Comparison of ENCODE assay signal across 17 cellular contexts in the genomic region with DNA sequence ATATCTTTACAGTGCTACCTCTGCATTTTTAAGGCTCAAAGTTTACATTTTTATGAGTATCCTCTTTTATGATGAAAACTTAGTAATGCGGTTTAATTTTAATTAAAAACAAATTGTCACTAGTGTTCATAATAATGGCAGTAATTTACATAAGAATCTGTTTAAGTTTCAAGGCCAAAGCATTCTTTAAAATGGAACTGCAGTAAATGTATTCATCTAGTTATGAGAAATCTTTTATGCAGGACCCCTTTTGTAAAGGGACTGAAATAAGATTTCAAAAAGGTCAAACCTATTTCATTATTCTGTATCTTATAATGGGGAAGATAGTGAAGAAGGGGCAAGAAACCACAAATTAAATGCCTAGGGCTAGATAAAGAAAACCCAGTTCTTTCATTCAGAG. TPM values are rescaled to one million over a fixed set of nuclear protein-coding genes. Genes with fewer than 3 reads are reported as not detected.
DNase-seq lines count a peak whose midpoint lies in the region; ATAC-seq and TF ChIP-seq lines count a peak whose summit lies in the region.
"Had no signal": no experiment of that assay in that cellular context is flagged by ENCODE, and none has a peak within 500 bp of the region (broad histone marks: within the 10 kb centered on the region; RNA-seq: fewer than 3 reads in every experiment).

No MANE protein-coding gene starts in this region.

- ATAC-seq in GM23338: no peak
- no peak for ATAC-seq in IMR-90 (ENCODE audit: low read depth)
- ATAC-seq in WTC11: no peak
- no peak for ATAC-seq in GM18868 (IDR thresholded peaks at IDR 0.05; ENCODE audit: unreplicated experiment)
- ATAC-seq in HG02885 (IDR thresholded peaks at IDR 0.05; ENCODE audit: poor library complexity, unreplicated experiment): no peak
- ATAC-seq: K562 had no signal

- H2BK15ac ChIP-seq in IMR-90 (ENCODE audit: low read depth, low read length): no peak overlapping the region

- no peak for TF ChIP-seq RAD21 in IMR-90 (IDR thresholded peaks at IDR 0.05; ENCODE audit: low read length)

- no peak overlapping the region for H4K91ac ChIP-seq in IMR-90 (ENCODE audit: insufficient read depth, low read depth, low read length)

- peaks cover 2% of the 10 kb centered on the region for H3K27me3 Mint-ChIP-seq in GM23338 (ENCODE audit: insufficient read depth, low read depth, poor library complexity)
- H3K27me3 Mint-ChIP-seq in WTC11 (ENCODE audit: low read depth): no peaks in the 10 kb centered on the region
- no peaks in the 10 kb centered on the region for H3K27me3 Mint-ChIP-seq in progenitor cell of endocrine pancreas
- H3K27me3 Mint-ChIP-seq: CD4-positive, alpha-beta memory T cell had no signal

- H3K36me3 ChIP-seq in GM23338 (ENCODE audit: insufficient read depth): no peaks in the 10 kb centered on the region
- no peaks in the 10 kb centered on the region; the same call in 1 of the 2 replicates for H3K36me3 ChIP-seq in IMR-90 (ENCODE audit: control insufficient read depth, insufficient read depth, low read length)
- H3K36me3 ChIP-seq in iPS-20b (ENCODE audit: insufficient read depth, low read depth, low read length): no peaks in the 10 kb centered on the region
- H3K36me3 ChIP-seq: HAP-1 had no signal

- H3K4me1 Mint-ChIP-seq in GM23338 (peaks cover 35% of the 10 kb centered on the region), WTC11 (peaks cover 50% of the 10 kb centered on the region), progenitor cell of endocrine pancreas (ENCODE audit: low read depth) (no peaks in the 10 kb centered on the region)

- H3K36me3 Mint-ChIP-seq in GM23338 (ENCODE audit: low read depth) (peaks cover 4% of the 10 kb centered on the region; the same call in 2 of the 3 replicates), WTC11 (peaks cover 5% of the 10 kb centered on the region), progenitor cell of endocrine pancreas (ENCODE audit: insufficient read depth) (peaks cover 6% of the 10 kb centered on the region)

- H3K9me1 ChIP-seq in IMR-90 (ENCODE audit: insufficient read depth, low read length): peaks cover 11% of the 10 kb centered on the region; the same call in 1 of the 2 replicates

- peaks cover 11 to 61% of the 10 kb centered on the region in 2 experiments for H3K79me1 ChIP-seq in IMR-90 (ENCODE audit: low read depth in 1 of 2, low read length in 2 of 2)

- H3K9ac ChIP-seq in IMR-90 (ENCODE audit: low read depth, low read length) (no peak overlapping the region), iPS-20b (ENCODE audit: low read depth, low read length) (peak overlapping the region; percentile 13; the same call in 1 of the 2 replicates)
- H3K9ac ChIP-seq: BLaER1 had no signal

- DNase-seq in GM23338 (ENCODE audit: low spot score) (no peak), IMR-90 (no peak), WTC11 (ENCODE audit: low spot score) (no peak), progenitor cell of endocrine pancreas (ENCODE audit: low spot score, unreplicated experiment) (no peak)
- DNase-seq in stimulated activated naive CD4-positive, alpha-beta T cell treated with Interleukin-2 at 50 U/mL for 16 hours (lab: John Stamatoyannopoulos, UW): no peak
- DNase-seq: 8988T; CD4-positive, alpha-beta memory T cell; DMS153; DMS79; GDM1 had no signal

- H3K9me3 Mint-ChIP-seq in GM23338: no peaks in the 10 kb centered on the region
- H3K9me3 Mint-ChIP-seq in WTC11: peaks cover 3% of the 10 kb centered on the region; the same call in 1 of the 2 replicates
- no peaks in the 10 kb centered on the region for H3K9me3 Mint-ChIP-seq in progenitor cell of endocrine pancreas (ENCODE audit: low read depth)
- H3K9me3 Mint-ChIP-seq: CD4-positive, alpha-beta memory T cell had no signal

- H3K14ac ChIP-seq in IMR-90 (replicated peaks; ENCODE audit: low read depth, low read length): no peak overlapping the region

- H3K79me2 ChIP-seq in GM23338 (replicated peaks; ENCODE audit: insufficient read depth): 0 out of 2 replicates have a peak, but pooled peaks cover 3% of the 10 kb centered on the region

- no peak overlapping the region for H2BK120ac ChIP-seq in IMR-90 (ENCODE audit: low read depth, low read length)

- no peak overlapping the region for H3K56ac ChIP-seq in IMR-90 (ENCODE audit: extremely low read depth, insufficient read depth, low read length)

- CTCF ChIA-PET in IMR-90 (lab: Yijun Ruan, JAX): no interaction called here
- CTCF ChIA-PET in WTC11 (lab: Charles Lee): no interaction called here

- POLR2A ChIA-PET in IMR-90 (lab: Charles Lee; ENCODE audit: unreplicated experiment) (no interaction called here), WTC11 (lab: Charles Lee) (no interaction called here)

- intact Hi-C loops in IMR-90 (cut with micrococcal nuclease): no loop called here

- TF ChIP-seq CTCF in GM23338 (conservative IDR thresholded peaks at IDR 0.05; ENCODE audit: low read depth in 2 of 2): no peak
- no peak for TF ChIP-seq CTCF in IMR-90 (conservative IDR thresholded peaks at IDR 0.05; ENCODE audit: low read depth, low read length)
- no peak for TF ChIP-seq CTCF in WTC11 (IDR thresholded peaks at IDR 0.05)
- TF ChIP-seq CTCF in progenitor cell of endocrine pancreas (IDR thresholded peaks at IDR 0.05; ENCODE audit: unreplicated experiment): no peak

- H3K9me3 ChIP-seq in IMR-90 (ENCODE audit: control insufficient read depth, insufficient read depth, low read length): no peaks in the 10 kb centered on the region
- no peaks in the 10 kb centered on the region for H3K9me3 ChIP-seq in iPS-20b (ENCODE audit: insufficient read depth, low read depth, low read length)
- H3K9me3 ChIP-seq: HAP-1 had no signal

- H3K27me3 ChIP-seq in GM23338 (ENCODE audit: insufficient read depth) (no peaks in the 10 kb centered on the region), IMR-90 (ENCODE audit: control insufficient read depth, insufficient read depth, low read length) (no peaks in the 10 kb centered on the region), iPS-20b (ENCODE audit: insufficient read depth, low read length) (no peaks in the 10 kb centered on the region)
- H3K27me3 ChIP-seq: BLaER1 had no signal

- H3K27ac Mint-ChIP-seq in GM23338 (peak overlapping the region; percentile 92), WTC11 (peak overlapping the region; percentile 94), progenitor cell of endocrine pancreas (no peak overlapping the region)
- H3K27ac Mint-ChIP-seq: CD14-positive monocyte had no signal

- H2AK5ac ChIP-seq in IMR-90 (ENCODE audit: low read depth, low read length): no peak overlapping the region

- H3K23ac ChIP-seq in IMR-90 (ENCODE audit: low read depth, low read length): no peak overlapping the region

- H3K4me1 ChIP-seq in GM23338 (ENCODE audit: insufficient read depth) (peaks cover 56% of the 10 kb centered on the region), IMR-90 (ENCODE audit: control insufficient read depth, insufficient read depth, low read length) (peaks cover 2% of the 10 kb centered on the region; the same call in 1 of the 2 replicates), iPS-20b (ENCODE audit: insufficient read depth, low read length) (peaks cover 32% of the 10 kb centered on the region; the same call in 1 of the 2 replicates)

- H3K4ac ChIP-seq in IMR-90 (ENCODE audit: low read depth, low read length): no peak overlapping the region

- H2BK20ac ChIP-seq in IMR-90 (ENCODE audit: low read depth, low read length): no peak overlapping the region

- H3K4me3 ChIP-seq in GM23338: peak overlapping the region; percentile 33
- H3K4me3 ChIP-seq in IMR-90 (ENCODE audit: insufficient read depth, low read depth, low read length): no peak overlapping the region
- peak overlapping the region; percentile 41 for H3K4me3 ChIP-seq in iPS-20b (ENCODE audit: low read length)
- H3K4me3 ChIP-seq: BLaER1, HAP-1, K562 had no signal

- peak overlapping the region; percentile 19 for H2BK5ac ChIP-seq in IMR-90 (ENCODE audit: low read depth, low read length, poor library complexity, severe bottlenecking)

- H2AK9ac ChIP-seq in IMR-90 (replicated peaks; ENCODE audit: low read depth, low read length, poor library complexity): no peak overlapping the region

- H4K8ac ChIP-seq in IMR-90 (ENCODE audit: low read depth in 2 of 2, low read length in 2 of 2): no peak overlapping the region

- H3K4me3 Mint-ChIP-seq in GM23338 (no peak overlapping the region), WTC11 (peak overlapping the region; percentile 27; the same call in 1 of the 2 replicates), progenitor cell of endocrine pancreas (ENCODE audit: low read depth) (no peak overlapping the region)
- H3K4me3 Mint-ChIP-seq: CD14-positive monocyte had no signal

- dilution Hi-C loops in IMR-90 (cut with HindIII; ENCODE audit: low sequenced_read_pairs, unreplicated experiment): no loop called here

- no peak overlapping the region for H3K18ac ChIP-seq in IMR-90 (ENCODE audit: low read depth, low read length)

- BruUV-seq in IMR-90 (replicated peaks; lab: Mats Ljungman, UMichigan): no TSS peak

- H4K5ac ChIP-seq in IMR-90 (ENCODE audit: low read depth, low read length): no peak overlapping the region

- H3F3A ChIP-seq in GM23338 (replicated peaks; ENCODE audit: low read depth): no peaks in the 10 kb centered on the region

- H4K20me1 ChIP-seq in GM23338 (replicated peaks; ENCODE audit: insufficient read depth): no peaks in the 10 kb centered on the region
- peaks cover 34% of the 10 kb centered on the region for H4K20me1 ChIP-seq in IMR-90 (ENCODE audit: insufficient read depth, low read length)

- no peaks in the 10 kb centered on the region for H3K9me2 ChIP-seq in GM23338 (ENCODE audit: insufficient read depth)

- no peak overlapping the region; the same call in 1 of the 2 replicates for H3K27ac ChIP-seq in GM23338 (ENCODE audit: low read depth)
- no peak overlapping the region for H3K27ac ChIP-seq in IMR-90 (ENCODE audit: insufficient read depth, low read length)
- H3K27ac ChIP-seq in iPS-20b (ENCODE audit: low read length): no peak overlapping the region
- H3K27ac ChIP-seq: BLaER1 had no signal

- no CpG with 5 or more reads among the region's 1 CpG for WGBS in IMR-90 (ENCODE audit: extremely low coverage in 2 of 2, insufficient read length in 1 of 2), 2 experiments

- no peak for TF ChIP-seq POLR2A in IMR-90 (IDR thresholded peaks at IDR 0.05; ENCODE audit: low read depth, low read length)

- no peak overlapping the region for H2AFZ ChIP-seq in GM23338
- no peak overlapping the region for H2AFZ ChIP-seq in IMR-90 (replicated peaks; ENCODE audit: low read length, poor library complexity)

- H3K4me2 ChIP-seq in GM23338 (peak overlapping the region; percentile 70), IMR-90 (ENCODE audit: low read depth, low read length) (no peak overlapping the region)
- H3K4me2 ChIP-seq: BLaER1 had no signal

- in situ Hi-C loops in IMR-90 (cut with MboI; ENCODE audit: low sequenced_read_pairs): no loop called here

TF ChIP-seq in WTC11, 78 proteins besides CTCF, POLR2A, EP300 and RAD21 (continues in another document):
- TF ChIP-seq TEAD4 (CRISPR knock-in tag; IDR thresholded peaks at IDR 0.05): no peak

RNA-seq across cellular contexts. Expression of a gene that starts 37.1 kb away (rescaled TPM):
- total RNA-seq in GM23338 (2014; rRNA removed; shearing (Covaris generic)): 18.3 and 21.1 TPM in 2 replicates
- polyA plus RNA-seq in GM23338 (2016; fragmentation: Nextera tagmentation; extraction: Ambion mirVana) (17.2 and 24.3 TPM in 2 replicates), IMR-90 (2012; rRNA removed) (18.8 and 20.4 TPM in 2 replicates)
- total RNA-seq in IMR-90 (2012; rRNA removed) (26.3 and 65.0 TPM in 2 replicates), WTC11 (2021) (6.9 to 11.0 TPM (median 8.4 TPM) in 3 replicates), progenitor cell of endocrine pancreas (15.6 and 15.9 TPM in 2 replicates)
- 25.1 and 34.5 TPM in 2 replicates for polyA plus RNA-seq in IMR-90 (2012; cell fraction: cytosol; rRNA removed)
- 13.2 and 17.0 TPM in 2 replicates for polyA plus RNA-seq in IMR-90 (2012; cell fraction: nucleus; rRNA removed; ENCODE audit: low replicate concordance)
